In genomic region chr11:62923634-62924411, GRCh38 we compare ENCODE assay signal across 10 cellular contexts. TPM values are rescaled to one million over a fixed set of nuclear protein-coding genes. Genes with fewer than 3 reads are reported as not detected.
DNase-seq lines count a peak whose midpoint lies in the region; ATAC-seq and TF ChIP-seq lines count a peak whose summit lies in the region.
"Had no signal": no experiment of that assay in that cellular context is flagged by ENCODE, and none has a peak within 500 bp of the region (broad histone marks: within the 10 kb centered on the region; RNA-seq: fewer than 3 reads in every experiment).

No MANE protein-coding gene starts in this region.

- H4K20me1 ChIP-seq in hepatocyte (ENCODE audit: insufficient read depth, poor library complexity, severe bottlenecking): no peaks in the 10 kb centered on the region

- H3K79me2 ChIP-seq in hepatocyte: no peaks in the 10 kb centered on the region

- peak; percentile 6 for ATAC-seq in activated CD4-positive, alpha-beta T cell treated with anti-CD3 and anti-CD28 coated beads for 36 hours
- ATAC-seq in stimulated activated naive CD8-positive, alpha-beta T cell treated with anti-CD3 and anti-CD28 coated beads, Interleukin-15, Interleukin-2, amounts not matched to agents 100 U/mL and 50 U/mL, for 24 hours: no peak

- H3K9me2 ChIP-seq in hepatocyte (replicated peaks; ENCODE audit: insufficient read depth): no peaks in the 10 kb centered on the region

- H3K4me1 ChIP-seq in hepatocyte (ENCODE audit: insufficient read depth): peaks cover 27% of the 10 kb centered on the region

- peak overlapping the region; percentile 83 for H3K4me2 ChIP-seq in hepatocyte

- no peak for TF ChIP-seq CTCF in hepatocyte (IDR thresholded peaks at IDR 0.05; ENCODE audit: poor library complexity)

- WGBS in hepatocyte (ENCODE audit: low lambda C conversion rate, missing lambda C conversion rate): 8% methylated on average over 50 of the region's 52 CpGs

- peaks cover 32% of the 10 kb centered on the region for H3K4me1 Mint-ChIP-seq in activated CD4-positive, alpha-beta T cell treated with anti-CD3 and anti-CD28 coated beads for 36 hours

- no peak overlapping the region for H3K27ac ChIP-seq in hepatocyte

- POLR2A ChIA-PET in activated CD4-positive, alpha-beta T cell treated with anti-CD3 and anti-CD28 coated beads for 36 hours (lab: Charles Lee): interaction anchor here (0.6 to 1.5 kb wide), 2 partner anchors 82 to 120 kb away, joined by 3 to 5 read pairs; no protein-coding TSS in a partner anchor

- no peaks in the 10 kb centered on the region for H3K36me3 Mint-ChIP-seq in activated CD4-positive, alpha-beta T cell treated with anti-CD3 and anti-CD28 coated beads for 36 hours (ENCODE audit: low read depth)

- H3K4me3 Mint-ChIP-seq in activated CD4-positive, alpha-beta T cell treated with anti-CD3 and anti-CD28 coated beads for 36 hours: peak overlapping the region; percentile 59

- H3K27ac Mint-ChIP-seq in activated CD4-positive, alpha-beta T cell treated with anti-CD3 and anti-CD28 coated beads for 36 hours: peak overlapping the region; percentile 69

- peak; percentile 55 for DNase-seq in activated CD4-positive, alpha-beta T cell treated with anti-CD3 and anti-CD28 coated beads for 36 hours
- DNase-seq in activated CD4-positive, alpha-beta T cell treated with anti-CD3 and anti-CD28 coated beads for 1 hour: no peak
- peak; percentile 20 to 31 for DNase-seq in activated CD4-positive, alpha-beta T cell treated with anti-CD3 and anti-CD28 coated beads, Interleukin-2, amount 50 U/mL, for 48 hours
- DNase-seq in hepatocyte (ENCODE audit: low spot score): no peak
- peak; percentile 26 for DNase-seq in stimulated activated naive CD8-positive, alpha-beta T cell treated with anti-CD3 and anti-CD28 coated beads, Interleukin-15, Interleukin-2, amounts not matched to agents 100 U/mL and 50 U/mL, for 24 hours
- no peak for DNase-seq in NCI-H146 treated with DMSO at 0.1 percent for 48 hours (lab: John Stamatoyannopoulos, UW; ENCODE audit: unreplicated experiment)
- DNase-seq in D341Med (ENCODE audit: low spot score): no peak
- no peak for DNase-seq in AML-193 (lab: John Stamatoyannopoulos, UW)

- H3K4me3 ChIP-seq in hepatocyte: no peak overlapping the region

- intact Hi-C loops in activated CD4-positive, alpha-beta T cell treated with anti-CD3 and anti-CD28 coated beads for 36 hours (cut with DNase I, micrococcal nuclease): loop anchor here (1.0 to 5.0 kb wide), 3 partner anchors 17 to 98 kb away; no protein-coding TSS in a partner anchor

- no peaks in the 10 kb centered on the region for H3K36me3 ChIP-seq in hepatocyte (replicated peaks; ENCODE audit: insufficient read depth, low read depth)

- H3K27me3 ChIP-seq in hepatocyte: peaks cover 64% of the 10 kb centered on the region

- no peaks in the 10 kb centered on the region for H3K9me3 Mint-ChIP-seq in activated CD4-positive, alpha-beta T cell treated with anti-CD3 and anti-CD28 coated beads for 36 hours (ENCODE audit: low read depth)

- H2AFZ ChIP-seq in hepatocyte: peak overlapping the region; percentile 50

- H3K9me3 ChIP-seq in hepatocyte (ENCODE audit: low read depth): no peaks in the 10 kb centered on the region

- H3K27me3 Mint-ChIP-seq in activated CD4-positive, alpha-beta T cell treated with anti-CD3 and anti-CD28 coated beads for 36 hours: peaks cover 67% of the 10 kb centered on the region

- CTCF ChIA-PET in activated CD4-positive, alpha-beta T cell treated with anti-CD3 and anti-CD28 coated beads for 36 hours (lab: Charles Lee): interaction anchor here (0.7 to 2.3 kb wide), 9 partner anchors 13 to 1722 kb away, joined by 3 to 8 read pairs (median 4); no protein-coding TSS in a partner anchor

RNA-seq across cellular contexts. Expression of gene CHRM1, which starts 2.7 kb away (rescaled TPM):
- total RNA-seq in activated CD4-positive, alpha-beta T cell treated with anti-CD3 and anti-CD28 coated beads for 36 hours: not detected
- not detected in 2 replicates for total RNA-seq in hepatocyte
- polyA plus RNA-seq in hepatocyte: not detected in 2 replicates
- total RNA-seq: activated CD8-positive, alpha-beta memory T cell treated with anti-CD3 and anti-CD28 coated beads for 36 hours; myocyte had no signal

RNA-seq across cellular contexts. Expression of gene SLC3A2, which starts 43.1 kb away (rescaled TPM):
- 100 to 1,000 TPM; 401 to 402 TPM for total RNA-seq in activated CD4-positive, alpha-beta T cell treated with anti-CD3 and anti-CD28 coated beads for 36 hours
- total RNA-seq in hepatocyte: 335 and 573 TPM in 2 replicates
- 456 and 476 TPM in 2 replicates for polyA plus RNA-seq in hepatocyte

Comparison
In these comparisons a context has a peak if more than half of its experiments do, and no peak if none do; other contexts are left out.
1. DNase-seq: peak in activated CD4-positive, alpha-beta T cell treated with anti-CD3 and anti-CD28 coated beads for 36 hours (single experiment), activated CD4-positive, alpha-beta T cell treated with anti-CD3 and anti-CD28 coated beads, Interleukin-2, amount 50 U/mL, for 48 hours (2 of 2) and stimulated activated naive CD8-positive, alpha-beta T cell treated with anti-CD3 and anti-CD28 coated beads, Interleukin-15, Interleukin-2, amounts not matched to agents 100 U/mL and 50 U/mL, for 24 hours (single experiment); none in activated CD4-positive, alpha-beta T cell treated with anti-CD3 and anti-CD28 coated beads for 1 hour (single experiment), hepatocyte (single experiment), NCI-H146 treated with DMSO at 0.1 percent for 48 hours (single experiment), D341Med (single experiment) and AML-193 (0 of 2).